ENCODE assay signal across 8 cellular contexts in genomic region chr19:42252365-42253244, GRCh38. TPM values are rescaled to one million over a fixed set of nuclear protein-coding genes. Genes with fewer than 3 reads are reported as not detected.
DNase-seq lines count a peak whose midpoint lies in the region; ATAC-seq and TF ChIP-seq lines count a peak whose summit lies in the region.

No MANE protein-coding gene starts in this region.

- H4K20me1 ChIP-seq in SU-DHL-6 (ENCODE audit: low read depth, low read length) = no peaks in the 10 kb centered on the region

- ATAC-seq in esophagus mucosa (peak; percentile 1), GM18498 (IDR thresholded peaks at IDR 0.05; ENCODE audit: unreplicated experiment) (no peak)

- no peaks in the 10 kb centered on the region for H3K9me3 ChIP-seq in SU-DHL-6 (ENCODE audit: insufficient read depth, low read length)

- no peak overlapping the region for H2AFZ ChIP-seq in SU-DHL-6 (ENCODE audit: low read depth, low read length, severe bottlenecking)

- peak overlapping the region; percentile 54 for H3K4me2 ChIP-seq in SU-DHL-6 (ENCODE audit: low read depth, low read length, poor library complexity, severe bottlenecking)

- no peaks in the 10 kb centered on the region for H3K27me3 ChIP-seq in SU-DHL-6 (ENCODE audit: low read length)

- peaks cover 15% of the 10 kb centered on the region; the same call in 1 of the 2 replicates for H3K79me2 ChIP-seq in SU-DHL-6 (ENCODE audit: insufficient read depth, low read length)

- no peaks in the 10 kb centered on the region for H3K9me2 ChIP-seq in SU-DHL-6 (replicated peaks; ENCODE audit: insufficient read depth, low read length)

- peaks cover 15% of the 10 kb centered on the region; the same call in 1 of the 2 replicates for H3F3A ChIP-seq in SU-DHL-6 (ENCODE audit: insufficient read depth)

- no peak for TF ChIP-seq CTCF in SU-DHL-6 (IDR thresholded peaks at IDR 0.05; ENCODE audit: insufficient read depth, low read length, poor library complexity, severe bottlenecking)

- no peaks in the 10 kb centered on the region for H3K36me3 ChIP-seq in SU-DHL-6 (ENCODE audit: low read length)

- DNase-seq in SIG-M5 treated with dmso at 0.1 percent for 504 hours (lab: John Stamatoyannopoulos, UW; ENCODE audit: unreplicated experiment) = peak; percentile 37
- no peak for DNase-seq in SIG-M5 (lab: John Stamatoyannopoulos, UW)
- DNase-seq in myocyte (ENCODE audit: low read depth) = peak; percentile 63
- no peak for DNase-seq in stimulated activated CD4-positive, alpha-beta T cell treated with anti-CD3 and anti-CD28 coated beads, Interleukin-2, amount 100 ng/mL, for 24 hours
- no peak for DNase-seq in NCI-H524 treated with DMSO at 0.1 percent for 48 hours (lab: John Stamatoyannopoulos, UW)

- H3K9ac ChIP-seq in SU-DHL-6 (ENCODE audit: low read length) = peak overlapping the region; percentile 98

- peak overlapping the region; percentile 96 for H3K4me3 ChIP-seq in SU-DHL-6 (ENCODE audit: insufficient read depth, low read length, poor library complexity, severe bottlenecking)

- peak overlapping the region; percentile 42 for H3K27ac ChIP-seq in SU-DHL-6 (ENCODE audit: low read depth, low read length)

RNA-seq across cellular contexts. Expression of gene ERF, which starts 2.3 kb away (rescaled TPM):
- total RNA-seq in esophagus mucosa = 21.5 TPM
- total RNA-seq in myocyte = 44.6 and 55.2 TPM in 2 replicates
- 65.4 TPM for polyA plus RNA-seq in myocyte (2012)

RNA-seq across cellular contexts. Expression of gene GSK3A, which starts 10.2 kb away (rescaled TPM):
- 26.4 TPM for total RNA-seq in esophagus mucosa
- total RNA-seq in myocyte = 30.5 and 35.0 TPM in 2 replicates
- polyA plus RNA-seq in myocyte (2012) = 54.0 TPM

RNA-seq across cellular contexts. Expression of gene CIC, which starts 16.4 kb away (rescaled TPM):
- total RNA-seq in esophagus mucosa (31.4 TPM), myocyte (38.8 and 49.0 TPM in 2 replicates)
- polyA plus RNA-seq in myocyte (2012) = 55.5 TPM

RNA-seq across cellular contexts. Expression of gene ZNF526, which starts 32.5 kb away (rescaled TPM):
- total RNA-seq in esophagus mucosa (4.5 TPM), myocyte (6.6 and 7.1 TPM in 2 replicates)
- 6.2 TPM for polyA plus RNA-seq in myocyte (2012)

RNA-seq across cellular contexts. Expression of gene DEDD2, which starts 35.1 kb away (rescaled TPM):
- total RNA-seq in esophagus mucosa = 11.6 TPM
- total RNA-seq in myocyte = 26.3 and 34.5 TPM in 2 replicates
- 20.1 TPM for polyA plus RNA-seq in myocyte (2012)

Comparison
In these comparisons a context has a peak if more than half of its experiments do, and no peak if none do; other contexts are left out.
1. DNase-seq: peak in SIG-M5 treated with dmso at 0.1 percent for 504 hours (single experiment) and myocyte (single experiment); none in SIG-M5 (single experiment), stimulated activated CD4-positive, alpha-beta T cell treated with anti-CD3 and anti-CD28 coated beads, Interleukin-2, amount 100 ng/mL, for 24 hours (0 of 2) and NCI-H524 treated with DMSO at 0.1 percent for 48 hours (single experiment).